ENCODE assay signal across 8 cellular contexts in genomic region chr6:43058511-43058910, GRCh38. TPM values are rescaled to one million over a fixed set of nuclear protein-coding genes. Genes with fewer than 3 reads are reported as not detected.
DNase-seq lines count a peak whose midpoint lies in the region; ATAC-seq, FAIRE-seq and TF ChIP-seq lines count a peak whose summit lies in the region.

No MANE protein-coding gene starts in this region.

- peaks cover 22% of the 10 kb centered on the region for H3K36me3 Mint-ChIP-seq in activated naive CD4-positive, alpha-beta T cell treated with anti-CD3 and anti-CD28 coated beads for 36 hours (ENCODE audit: low read depth)
- peaks cover 9% of the 10 kb centered on the region for H3K36me3 Mint-ChIP-seq in activated naive CD8-positive, alpha-beta T cell treated with anti-CD3 and anti-CD28 coated beads, Interleukin-2, amount 10 ng/mL, durations not matched to agents 7 days and 5 days

- no peak for FAIRE-seq in HepG2 (lab: Jason Lieb, UNC)

- CTCF ChIA-PET in activated naive CD4-positive, alpha-beta T cell treated with anti-CD3 and anti-CD28 coated beads for 36 hours (lab: Charles Lee), result interaction anchor here (0.6 to 2.3 kb wide), 2 partner anchors 85 to 596 kb away, joined by 4 to 8 read pairs; no protein-coding TSS in a partner anchor
- CTCF ChIA-PET in HepG2 (lab: Yijun Ruan, JAX; ENCODE audit: low intra/inter-chr PET ratio, low total read pairs), result no interaction called here

- ATAC-seq in activated naive CD8-positive, alpha-beta T cell treated with anti-CD3 and anti-CD28 coated beads, Interleukin-2, amount 10 ng/mL, durations not matched to agents 7 days and 5 days (ENCODE audit: low read depth), result no peak
- ATAC-seq in HepG2, result no peak
- ATAC-seq in GM18511 (IDR thresholded peaks at IDR 0.05; ENCODE audit: unreplicated experiment), result no peak

- TF ChIP-seq RAD21 in HepG2 (CRISPR knock-in tag; IDR thresholded peaks at IDR 0.05), result no peak

- peak overlapping the region; percentile 74 for H3K27ac ChIP-seq in HepG2 (ENCODE audit: extremely low read length, insufficient read depth, low read length)
- H3K27ac ChIP-seq in tibial nerve, result peak overlapping the region; percentile 75 to 95 (median 90)

- H3K79me2 ChIP-seq in HepG2 (ENCODE audit: insufficient read depth, low read length), result peaks cover 35% of the 10 kb centered on the region

- no TSS peak for BruUV-seq in HepG2 (replicated peaks; lab: Mats Ljungman, UMichigan)

- H3K27me3 ChIP-seq in HepG2 (ENCODE audit: control insufficient read depth in 1 of 2, insufficient read depth in 2 of 2, low read length in 2 of 2) (no peaks in the 10 kb centered on the region; a peak in 1 of 5 replicates), tibial nerve (no peaks in the 10 kb centered on the region)

- peak overlapping the region; percentile 74 to 99 (median 93) for H3K4me3 ChIP-seq in HepG2 (replicated peaks in 1 of 3; ENCODE audit: insufficient read depth in 1 of 3, low read depth in 2 of 3, low read length in 3 of 3)
- peak overlapping the region; percentile 54 to 97 (median 68) for H3K4me3 ChIP-seq in tibial nerve

- peak overlapping the region; percentile 91 for H3K4me2 ChIP-seq in HepG2 (ENCODE audit: low read depth, low read length)

- H3K4me1 Mint-ChIP-seq in activated naive CD4-positive, alpha-beta T cell treated with anti-CD3 and anti-CD28 coated beads for 36 hours (ENCODE audit: low read depth), result peaks cover 33% of the 10 kb centered on the region
- H3K4me1 Mint-ChIP-seq in activated naive CD8-positive, alpha-beta T cell treated with anti-CD3 and anti-CD28 coated beads, Interleukin-2, amount 10 ng/mL, durations not matched to agents 7 days and 5 days, result peaks cover 26% of the 10 kb centered on the region

- peak overlapping the region; percentile 86 for H3K4me3 Mint-ChIP-seq in activated naive CD4-positive, alpha-beta T cell treated with anti-CD3 and anti-CD28 coated beads for 36 hours
- peak overlapping the region; percentile 87 for H3K4me3 Mint-ChIP-seq in activated naive CD8-positive, alpha-beta T cell treated with anti-CD3 and anti-CD28 coated beads, Interleukin-2, amount 10 ng/mL, durations not matched to agents 7 days and 5 days

- H3K9me3 Mint-ChIP-seq in activated naive CD4-positive, alpha-beta T cell treated with anti-CD3 and anti-CD28 coated beads for 36 hours, result no peaks in the 10 kb centered on the region
- no peaks in the 10 kb centered on the region for H3K9me3 Mint-ChIP-seq in activated naive CD8-positive, alpha-beta T cell treated with anti-CD3 and anti-CD28 coated beads, Interleukin-2, amount 10 ng/mL, durations not matched to agents 7 days and 5 days

- TF ChIP-seq CTCF in HepG2 (CRISPR knock-in tag; IDR thresholded peaks at IDR 0.05) (no peak), tibial nerve (IDR thresholded peaks at IDR 0.05) (no peak)

- peaks cover 42% of the 10 kb centered on the region for H3K4me1 ChIP-seq in HepG2 (ENCODE audit: insufficient read depth, low read length)
- peaks cover 0 to 47% (median 32%) of the 10 kb centered on the region in 4 donors for H3K4me1 ChIP-seq in tibial nerve

- TF ChIP-seq EP300 in HepG2 (IDR thresholded peaks at IDR 0.05; ENCODE audit: low read depth in 2 of 2, low read length in 2 of 2) (no peak), HepG2 (CRISPR knock-in tag; IDR thresholded peaks at IDR 0.05; ENCODE audit: borderline replicate concordance) (no peak), tibial nerve (IDR thresholded peaks at IDR 0.05) (no peak)

- TF ChIP-seq POLR2A in HepG2 (IDR thresholded peaks at IDR 0.05; ENCODE audit: insufficient read depth in 1 of 2, low read depth in 2 of 2, low read length in 2 of 2) (no peak), tibial nerve (IDR thresholded peaks at IDR 0.05) (no peak)

- peak overlapping the region; percentile 93 for H3K27ac Mint-ChIP-seq in activated naive CD4-positive, alpha-beta T cell treated with anti-CD3 and anti-CD28 coated beads for 36 hours
- H3K27ac Mint-ChIP-seq in activated naive CD8-positive, alpha-beta T cell treated with anti-CD3 and anti-CD28 coated beads, Interleukin-2, amount 10 ng/mL, durations not matched to agents 7 days and 5 days, result peak overlapping the region; percentile 96

- H3K36me3 ChIP-seq in HepG2 (replicated peaks in 1 of 2; ENCODE audit: control insufficient read depth in 1 of 2, insufficient read depth in 2 of 2, low read length in 2 of 2), result peaks cover 2 to 29% of the 10 kb centered on the region in 2 experiments; a peak in 4 of 5 replicates
- peaks cover 0 to 50% (median 0%) of the 10 kb centered on the region in 3 donors for H3K36me3 ChIP-seq in tibial nerve

- DNase-seq in activated naive CD4-positive, alpha-beta T cell treated with anti-CD3 and anti-CD28 coated beads for 36 hours, result no peak
- no peak for DNase-seq in activated naive CD4-positive, alpha-beta T cell treated with Interleukin-2 at 50 U/mL for 16 hours
- no peak for DNase-seq in activated naive CD8-positive, alpha-beta T cell treated with anti-CD3 and anti-CD28 coated beads, Interleukin-2, amount 10 ng/mL, durations not matched to agents 7 days and 5 days
- no peak for DNase-seq in HepG2 (ENCODE audit: low spot score)
- DNase-seq in tibial nerve (ENCODE audit: low spot score in 2 of 2), result no peak
- DNase-seq in iPS-NIHi11 (ENCODE audit: low spot score), result no peak
- no peak for DNase-seq in NCI-H146 (lab: John Stamatoyannopoulos, UW)

- WGBS in HepG2 (ENCODE audit: low lambda C conversion rate), result 61% methylated on average over 1 of the region's 1 CpG
- 73 to 74% methylated on average over 1 of the region's 1 CpG for WGBS in tibial nerve, 2 donors

- no peak overlapping the region for H2AFZ ChIP-seq in HepG2 (ENCODE audit: low read length)

- in situ Hi-C loops in HepG2 (cut with HindIII; ENCODE audit: extremely low pct_ligation_motif_present, low pct_unique_long_range_greater_than_20kb), result no loop called here

- no peaks in the 10 kb centered on the region for H4K20me1 ChIP-seq in HepG2 (ENCODE audit: insufficient read depth, low read length)

- no peaks in the 10 kb centered on the region for H3K27me3 Mint-ChIP-seq in activated naive CD4-positive, alpha-beta T cell treated with anti-CD3 and anti-CD28 coated beads for 36 hours (ENCODE audit: low read depth)
- H3K27me3 Mint-ChIP-seq in activated naive CD8-positive, alpha-beta T cell treated with anti-CD3 and anti-CD28 coated beads, Interleukin-2, amount 10 ng/mL, durations not matched to agents 7 days and 5 days, result no peaks in the 10 kb centered on the region

- POLR2A ChIA-PET in activated naive CD8-positive, alpha-beta T cell treated with anti-CD3 and anti-CD28 coated beads, Interleukin-2, amount 10 ng/mL, durations not matched to agents 7 days and 5 days (lab: Charles Lee), result interaction anchor here (1.1 to 3.0 kb wide), 6 partner anchors 14 to 112 kb away, joined by 3 to 17 read pairs (median 10); partner anchors contain the start of genes KLHDC3, MEA1, PEX6 and PPP2R5D
- POLR2A ChIA-PET in HepG2 (lab: Yijun Ruan, JAX), result interaction anchor here (1.0 to 3.3 kb wide), 8 partner anchors 18 to 168 kb away, joined by 3 to 103 read pairs (median 36); partner anchors contain the start of genes KLHDC3, MEA1, PEX6 and PPP2R5D

- intact Hi-C loops in activated naive CD4-positive, alpha-beta T cell treated with anti-CD3 and anti-CD28 coated beads for 36 hours (cut with micrococcal nuclease), result loop anchor here (2.0 to 5.0 kb wide), 3 partner anchors 158 to 569 kb away; partner anchors contain the start of genes BICRAL and GTPBP2
- intact Hi-C loops in HepG2 (cut with micrococcal nuclease; ENCODE audit: unreplicated experiment), result loop anchor here (2.0 kb wide), 1 partner anchor 18 kb away; the partner anchor contains the start of gene PTK7

- peak overlapping the region; percentile 88 for H3K9ac ChIP-seq in HepG2 (ENCODE audit: insufficient read depth, low read depth, low read length)

- H3K9me3 ChIP-seq in HepG2 (ENCODE audit: low read length) (no peaks in the 10 kb centered on the region), tibial nerve (no peaks in the 10 kb centered on the region)

RNA-seq across cellular contexts. Expression of gene MRPL2, which starts 0.7 kb away (rescaled TPM):
- total RNA-seq in activated naive CD4-positive, alpha-beta T cell treated with anti-CD3 and anti-CD28 coated beads for 36 hours, result 10 to 100 TPM; 87.7 to 95.1 TPM
- total RNA-seq in activated naive CD8-positive, alpha-beta T cell treated with anti-CD3 and anti-CD28 coated beads, Interleukin-2, amount 10 ng/mL, durations not matched to agents 7 days and 5 days, result 10 to 100 TPM; 50.1 to 65.2 TPM
- 56.1 and 56.8 TPM in 2 replicates for total RNA-seq in HepG2 (2016; rRNA removed; fragmentation: Illumina TruSeq; extraction: Trizol)
- 24.7 and 25.2 TPM in 2 replicates for total RNA-seq in HepG2 (2016; cell fraction: cytosol; rRNA removed; fragmentation: Illumina TruSeq; extraction: Trizol; ENCODE audit: low read depth)
- 45.8 and 58.5 TPM in 2 replicates for total RNA-seq in HepG2 (2016; cell fraction: insoluble cytoplasmic fraction; rRNA removed; fragmentation: Illumina TruSeq; extraction: Trizol)
- 19.8 and 24.7 TPM in 2 replicates for total RNA-seq in HepG2 (2016; cell fraction: membrane; rRNA removed; fragmentation: Illumina TruSeq; extraction: Trizol)
- total RNA-seq in HepG2 (2016; cell fraction: nucleus; rRNA removed; fragmentation: Illumina TruSeq; extraction: Trizol), result 29.3 and 31.1 TPM in 2 replicates
- 65.6 and 69.9 TPM in 2 replicates for polyA plus RNA-seq in HepG2 (2011; rRNA removed)
- polyA plus RNA-seq in HepG2 (2011; cell fraction: cytosol; rRNA removed), result 54.5 and 71.8 TPM in 2 replicates
- 75.8 and 91.0 TPM in 2 replicates for polyA plus RNA-seq in HepG2 (2011; cell fraction: nucleus; rRNA removed)
- polyA plus RNA-seq in HepG2 (2012), result 95.2 and 116 TPM in 2 replicates
- 24.0 and 25.5 TPM in 2 replicates for polyA plus RNA-seq in HepG2 (2016; cell fraction: cytosol; fragmentation: Illumina TruSeq; extraction: Trizol; ENCODE audit: low read depth)
- 88.5 and 104 TPM in 2 replicates for polyA plus RNA-seq in HepG2 (2016; cell fraction: insoluble cytoplasmic fraction; fragmentation: Illumina TruSeq; extraction: Trizol; ENCODE audit: low read depth)
- 24.2 and 27.0 TPM in 2 replicates for polyA plus RNA-seq in HepG2 (2016; cell fraction: membrane; fragmentation: Illumina TruSeq; extraction: Trizol; ENCODE audit: low read depth)
- 91.3 and 95.0 TPM in 2 replicates for polyA plus RNA-seq in HepG2 (2016; cell fraction: nucleus; fragmentation: Illumina TruSeq; extraction: Trizol; ENCODE audit: insufficient read depth, low read depth)
- 45.8 and 60.7 TPM in 2 replicates for polyA minus RNA-seq in HepG2 (2011; rRNA and poly(A)+ RNA removed; ENCODE audit: low replicate concordance)
- polyA minus RNA-seq in HepG2 (2011; cell fraction: cytosol; rRNA and poly(A)+ RNA removed), result 30.5 and 54.2 TPM in 2 replicates
- polyA minus RNA-seq in HepG2 (2011; cell fraction: nucleus; rRNA and poly(A)+ RNA removed), result 18.3 and 19.6 TPM in 2 replicates
- total RNA-seq in tibial nerve, result 10 to 100 TPM in 2 of 4 donors, 1 to 10 TPM in 2; 8.4 to 17.3 (median 11.6) TPM

RNA-seq across cellular contexts. Expression of gene KLC4, which starts 0.9 kb away (rescaled TPM):
- total RNA-seq in activated naive CD4-positive, alpha-beta T cell treated with anti-CD3 and anti-CD28 coated beads for 36 hours, result 10 to 100 TPM; 12.0 to 12.3 TPM
- 10 to 100 TPM; 25.2 to 33.8 TPM for total RNA-seq in activated naive CD8-positive, alpha-beta T cell treated with anti-CD3 and anti-CD28 coated beads, Interleukin-2, amount 10 ng/mL, durations not matched to agents 7 days and 5 days
- total RNA-seq in HepG2 (2016; rRNA removed; fragmentation: Illumina TruSeq; extraction: Trizol), result 45.4 and 45.8 TPM in 2 replicates
- total RNA-seq in HepG2 (2016; cell fraction: cytosol; rRNA removed; fragmentation: Illumina TruSeq; extraction: Trizol; ENCODE audit: low read depth), result 8.5 and 8.8 TPM in 2 replicates
- 47.2 and 51.0 TPM in 2 replicates for total RNA-seq in HepG2 (2016; cell fraction: insoluble cytoplasmic fraction; rRNA removed; fragmentation: Illumina TruSeq; extraction: Trizol)
- 13.3 and 15.2 TPM in 2 replicates for total RNA-seq in HepG2 (2016; cell fraction: membrane; rRNA removed; fragmentation: Illumina TruSeq; extraction: Trizol)
- 35.8 and 40.4 TPM in 2 replicates for total RNA-seq in HepG2 (2016; cell fraction: nucleus; rRNA removed; fragmentation: Illumina TruSeq; extraction: Trizol)
- 70.4 and 89.4 TPM in 2 replicates for polyA plus RNA-seq in HepG2 (2011; rRNA removed)
- 29.9 and 38.2 TPM in 2 replicates for polyA plus RNA-seq in HepG2 (2011; cell fraction: cytosol; rRNA removed)
- 249 and 270 TPM in 2 replicates for polyA plus RNA-seq in HepG2 (2011; cell fraction: nucleus; rRNA removed)
- polyA plus RNA-seq in HepG2 (2012), result 56.0 and 58.1 TPM in 2 replicates
- polyA plus RNA-seq in HepG2 (2016; cell fraction: cytosol; fragmentation: Illumina TruSeq; extraction: Trizol; ENCODE audit: low read depth), result 4.5 and 5.4 TPM in 2 replicates
- polyA plus RNA-seq in HepG2 (2016; cell fraction: insoluble cytoplasmic fraction; fragmentation: Illumina TruSeq; extraction: Trizol; ENCODE audit: low read depth), result 32.7 and 33.8 TPM in 2 replicates
- 6.9 and 7.6 TPM in 2 replicates for polyA plus RNA-seq in HepG2 (2016; cell fraction: membrane; fragmentation: Illumina TruSeq; extraction: Trizol; ENCODE audit: low read depth)
- polyA plus RNA-seq in HepG2 (2016; cell fraction: nucleus; fragmentation: Illumina TruSeq; extraction: Trizol; ENCODE audit: insufficient read depth, low read depth), result 72.9 and 91.6 TPM in 2 replicates
- polyA minus RNA-seq in HepG2 (2011; rRNA and poly(A)+ RNA removed; ENCODE audit: low replicate concordance), result 12.0 and 88.9 TPM in 2 replicates
- 22.5 and 32.4 TPM in 2 replicates for polyA minus RNA-seq in HepG2 (2011; cell fraction: cytosol; rRNA and poly(A)+ RNA removed)
- 64.2 and 74.3 TPM in 2 replicates for polyA minus RNA-seq in HepG2 (2011; cell fraction: nucleus; rRNA and poly(A)+ RNA removed)
- total RNA-seq in tibial nerve, result 10 to 100 TPM; 21.6 to 32.9 (median 23.8) TPM

RNA-seq across cellular contexts. Expression of gene CUL7, which starts 4.9 kb away (rescaled TPM):
- 10 to 100 TPM; 21.9 to 22.1 TPM for total RNA-seq in activated naive CD4-positive, alpha-beta T cell treated with anti-CD3 and anti-CD28 coated beads for 36 hours
- total RNA-seq in activated naive CD8-positive, alpha-beta T cell treated with anti-CD3 and anti-CD28 coated beads, Interleukin-2, amount 10 ng/mL, durations not matched to agents 7 days and 5 days, result 10 to 100 TPM; 10.2 to 12.7 TPM
- 30.7 and 32.0 TPM in 2 replicates for total RNA-seq in HepG2 (2016; rRNA removed; fragmentation: Illumina TruSeq; extraction: Trizol)
- 1.6 and 2.2 TPM in 2 replicates for total RNA-seq in HepG2 (2016; cell fraction: cytosol; rRNA removed; fragmentation: Illumina TruSeq; extraction: Trizol; ENCODE audit: low read depth)
- total RNA-seq in HepG2 (2016; cell fraction: insoluble cytoplasmic fraction; rRNA removed; fragmentation: Illumina TruSeq; extraction: Trizol), result 27.3 and 31.2 TPM in 2 replicates
- total RNA-seq in HepG2 (2016; cell fraction: membrane; rRNA removed; fragmentation: Illumina TruSeq; extraction: Trizol), result 5.8 and 6.7 TPM in 2 replicates
- total RNA-seq in HepG2 (2016; cell fraction: nucleus; rRNA removed; fragmentation: Illumina TruSeq; extraction: Trizol), result 34.6 and 35.9 TPM in 2 replicates
- 60.7 and 79.4 TPM in 2 replicates for polyA plus RNA-seq in HepG2 (2011; rRNA removed)
- polyA plus RNA-seq in HepG2 (2011; cell fraction: cytosol; rRNA removed), result 38.0 and 49.6 TPM in 2 replicates
- polyA plus RNA-seq in HepG2 (2011; cell fraction: nucleus; rRNA removed), result 221 and 265 TPM in 2 replicates
- 36.5 and 41.4 TPM in 2 replicates for polyA plus RNA-seq in HepG2 (2012)
- 1.1 and 1.4 TPM in 2 replicates for polyA plus RNA-seq in HepG2 (2016; cell fraction: cytosol; fragmentation: Illumina TruSeq; extraction: Trizol; ENCODE audit: low read depth)
- 16.9 and 21.5 TPM in 2 replicates for polyA plus RNA-seq in HepG2 (2016; cell fraction: insoluble cytoplasmic fraction; fragmentation: Illumina TruSeq; extraction: Trizol; ENCODE audit: low read depth)
- 2.2 and 2.7 TPM in 2 replicates for polyA plus RNA-seq in HepG2 (2016; cell fraction: membrane; fragmentation: Illumina TruSeq; extraction: Trizol; ENCODE audit: low read depth)
- polyA plus RNA-seq in HepG2 (2016; cell fraction: nucleus; fragmentation: Illumina TruSeq; extraction: Trizol; ENCODE audit: insufficient read depth, low read depth), result 63.7 and 70.4 TPM in 2 replicates
- 14.4 and 143 TPM in 2 replicates for polyA minus RNA-seq in HepG2 (2011; rRNA and poly(A)+ RNA removed; ENCODE audit: low replicate concordance)
- 44.5 and 45.5 TPM in 2 replicates for polyA minus RNA-seq in HepG2 (2011; cell fraction: cytosol; rRNA and poly(A)+ RNA removed)
- 65.0 and 67.0 TPM in 2 replicates for polyA minus RNA-seq in HepG2 (2011; cell fraction: nucleus; rRNA and poly(A)+ RNA removed)
- 10 to 100 TPM; 16.3 to 21.0 (median 17.9) TPM for total RNA-seq in tibial nerve

RNA-seq across cellular contexts. Expression of gene PTK7, which starts 17.6 kb away (rescaled TPM):
- total RNA-seq in activated naive CD4-positive, alpha-beta T cell treated with anti-CD3 and anti-CD28 coated beads for 36 hours, result 1 to 10 TPM; 2.0 to 2.2 TPM
- 1 to 10 TPM; 1.4 to 1.9 TPM for total RNA-seq in activated naive CD8-positive, alpha-beta T cell treated with anti-CD3 and anti-CD28 coated beads, Interleukin-2, amount 10 ng/mL, durations not matched to agents 7 days and 5 days
- total RNA-seq in HepG2 (2016; rRNA removed; fragmentation: Illumina TruSeq; extraction: Trizol) (48.5 and 99.8 TPM in 2 replicates), tibial nerve (1 to 10 TPM; 1.5 to 5.5 (median 3.9) TPM)
- total RNA-seq in HepG2 (2016; cell fraction: cytosol; rRNA removed; fragmentation: Illumina TruSeq; extraction: Trizol; ENCODE audit: low read depth), result 16.1 and 17.5 TPM in 2 replicates
- 42.2 and 99.6 TPM in 2 replicates for total RNA-seq in HepG2 (2016; cell fraction: insoluble cytoplasmic fraction; rRNA removed; fragmentation: Illumina TruSeq; extraction: Trizol)
- total RNA-seq in HepG2 (2016; cell fraction: membrane; rRNA removed; fragmentation: Illumina TruSeq; extraction: Trizol), result 29.0 and 31.7 TPM in 2 replicates
- 111 and 135 TPM in 2 replicates for total RNA-seq in HepG2 (2016; cell fraction: nucleus; rRNA removed; fragmentation: Illumina TruSeq; extraction: Trizol)
- 98.5 and 116 TPM in 2 replicates for polyA plus RNA-seq in HepG2 (2011; rRNA removed)
- 75.5 and 97.3 TPM in 2 replicates for polyA plus RNA-seq in HepG2 (2011; cell fraction: cytosol; rRNA removed)
- polyA plus RNA-seq in HepG2 (2011; cell fraction: nucleus; rRNA removed), result 240 and 289 TPM in 2 replicates
- 93.9 and 95.7 TPM in 2 replicates for polyA plus RNA-seq in HepG2 (2012)
- polyA plus RNA-seq in HepG2 (2016; cell fraction: cytosol; fragmentation: Illumina TruSeq; extraction: Trizol; ENCODE audit: low read depth), result 6.8 and 7.3 TPM in 2 replicates
- polyA plus RNA-seq in HepG2 (2016; cell fraction: insoluble cytoplasmic fraction; fragmentation: Illumina TruSeq; extraction: Trizol; ENCODE audit: low read depth), result 34.4 and 38.1 TPM in 2 replicates
- 12.8 and 15.4 TPM in 2 replicates for polyA plus RNA-seq in HepG2 (2016; cell fraction: membrane; fragmentation: Illumina TruSeq; extraction: Trizol; ENCODE audit: low read depth)
- polyA plus RNA-seq in HepG2 (2016; cell fraction: nucleus; fragmentation: Illumina TruSeq; extraction: Trizol; ENCODE audit: insufficient read depth, low read depth), result 220 and 224 TPM in 2 replicates
- 0.19 and 231 TPM in 2 replicates for polyA minus RNA-seq in HepG2 (2011; rRNA and poly(A)+ RNA removed; ENCODE audit: low replicate concordance)
- polyA minus RNA-seq in HepG2 (2011; cell fraction: cytosol; rRNA and poly(A)+ RNA removed), result 83.9 and 88.1 TPM in 2 replicates
- polyA minus RNA-seq in HepG2 (2011; cell fraction: nucleus; rRNA and poly(A)+ RNA removed), result 66.0 and 71.1 TPM in 2 replicates

RNA-seq across cellular contexts. Expression of gene RRP36, which starts 37.1 kb away (rescaled TPM):
- 10 to 100 TPM; 31.0 to 32.7 TPM for total RNA-seq in activated naive CD4-positive, alpha-beta T cell treated with anti-CD3 and anti-CD28 coated beads for 36 hours
- 10 to 100 TPM; 63.8 to 65.6 TPM for total RNA-seq in activated naive CD8-positive, alpha-beta T cell treated with anti-CD3 and anti-CD28 coated beads, Interleukin-2, amount 10 ng/mL, durations not matched to agents 7 days and 5 days
- 144 and 184 TPM in 2 replicates for total RNA-seq in HepG2 (2016; rRNA removed; fragmentation: Illumina TruSeq; extraction: Trizol)
- total RNA-seq in HepG2 (2016; cell fraction: cytosol; rRNA removed; fragmentation: Illumina TruSeq; extraction: Trizol; ENCODE audit: low read depth), result 41.5 and 43.9 TPM in 2 replicates
- 139 and 185 TPM in 2 replicates for total RNA-seq in HepG2 (2016; cell fraction: insoluble cytoplasmic fraction; rRNA removed; fragmentation: Illumina TruSeq; extraction: Trizol)
- total RNA-seq in HepG2 (2016; cell fraction: membrane; rRNA removed; fragmentation: Illumina TruSeq; extraction: Trizol), result 82.9 and 85.4 TPM in 2 replicates
- total RNA-seq in HepG2 (2016; cell fraction: nucleus; rRNA removed; fragmentation: Illumina TruSeq; extraction: Trizol), result 49.7 and 52.1 TPM in 2 replicates
- 29.5 and 31.1 TPM in 2 replicates for polyA plus RNA-seq in HepG2 (2011; rRNA removed)
- polyA plus RNA-seq in HepG2 (2011; cell fraction: cytosol; rRNA removed), result 28.3 and 36.3 TPM in 2 replicates
- 8.2 and 11.1 TPM in 2 replicates for polyA plus RNA-seq in HepG2 (2011; cell fraction: nucleus; rRNA removed)
- polyA plus RNA-seq in HepG2 (2012), result 35.6 and 36.9 TPM in 2 replicates
- polyA plus RNA-seq in HepG2 (2016; cell fraction: cytosol; fragmentation: Illumina TruSeq; extraction: Trizol; ENCODE audit: low read depth), result 26.9 and 28.8 TPM in 2 replicates
- 145 and 156 TPM in 2 replicates for polyA plus RNA-seq in HepG2 (2016; cell fraction: insoluble cytoplasmic fraction; fragmentation: Illumina TruSeq; extraction: Trizol; ENCODE audit: low read depth)
- polyA plus RNA-seq in HepG2 (2016; cell fraction: membrane; fragmentation: Illumina TruSeq; extraction: Trizol; ENCODE audit: low read depth), result 45.9 and 51.4 TPM in 2 replicates
- polyA plus RNA-seq in HepG2 (2016; cell fraction: nucleus; fragmentation: Illumina TruSeq; extraction: Trizol; ENCODE audit: insufficient read depth, low read depth), result 64.0 and 64.6 TPM in 2 replicates
- 22.6 and 58.3 TPM in 2 replicates for polyA minus RNA-seq in HepG2 (2011; rRNA and poly(A)+ RNA removed; ENCODE audit: low replicate concordance)
- 22.8 and 24.6 TPM in 2 replicates for polyA minus RNA-seq in HepG2 (2011; cell fraction: cytosol; rRNA and poly(A)+ RNA removed)
- 12.1 and 18.5 TPM in 2 replicates for polyA minus RNA-seq in HepG2 (2011; cell fraction: nucleus; rRNA and poly(A)+ RNA removed)
- total RNA-seq in tibial nerve, result 10 to 100 TPM; 39.1 to 96.3 (median 52.8) TPM
